In the genomic region with DNA sequence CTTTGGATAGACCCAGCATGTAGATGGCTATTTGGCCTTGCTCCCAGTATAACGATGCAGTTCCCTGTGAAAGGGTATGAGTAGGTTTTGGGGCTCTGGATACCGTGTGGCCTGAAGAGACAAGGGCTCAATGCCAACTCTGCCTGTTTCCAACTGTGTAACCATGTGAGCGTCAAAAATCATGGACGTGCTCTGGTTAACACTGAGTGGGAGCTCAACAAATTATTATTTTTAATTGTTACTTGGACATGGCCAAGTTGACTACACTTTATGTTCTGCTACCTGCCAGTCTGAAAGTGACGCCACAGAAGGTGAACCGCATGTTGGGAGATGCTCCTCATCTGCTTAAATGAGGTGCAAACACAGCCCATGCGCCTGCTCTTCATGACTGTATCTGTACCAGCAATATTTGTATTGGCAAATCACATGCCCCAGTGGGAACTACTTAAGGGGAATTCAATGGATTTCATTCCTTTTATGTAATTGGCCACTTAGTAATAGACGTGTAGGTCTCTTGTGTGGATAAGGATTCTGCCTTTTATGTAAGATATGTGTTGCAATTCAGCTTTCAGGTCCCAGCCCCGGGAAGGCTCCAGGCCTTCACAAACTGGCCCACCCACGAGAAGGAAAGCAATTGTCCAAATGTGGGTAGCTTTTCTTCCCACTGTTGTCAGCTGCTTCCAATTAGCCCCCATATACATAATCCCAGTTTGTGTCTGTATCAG, we compare ENCODE assay signal across 11 cellular contexts. TPM values are rescaled to one million over a fixed set of nuclear protein-coding genes. Genes with fewer than 3 reads are reported as not detected.
A peak's percentile ranks its signal among the peaks of the same experiment; 100 is the strongest.
DNase-seq lines count a peak whose midpoint lies in the region; TF ChIP-seq lines count a peak whose summit lies in the region.
"Had no signal": no experiment of that assay in that cellular context is flagged by ENCODE, and none has a peak within 500 bp of the region (broad histone marks: within the 10 kb centered on the region; RNA-seq: fewer than 3 reads in every experiment).

No MANE protein-coding gene starts in this region.

- no peaks in the 10 kb centered on the region for H3K36me3 ChIP-seq in ACC112 (ENCODE audit: insufficient read depth, low read length)
- no peaks in the 10 kb centered on the region for H3K36me3 ChIP-seq in Karpas-422 (ENCODE audit: insufficient read depth, low read length)

- H3K36me3 Mint-ChIP-seq in nephron (ENCODE audit: low read depth) = no peaks in the 10 kb centered on the region

- H3K9me2 ChIP-seq in Karpas-422 (replicated peaks; ENCODE audit: insufficient read depth, low read length) = no peaks in the 10 kb centered on the region

- H3K79me2 ChIP-seq in ACC112 (ENCODE audit: control insufficient read depth, insufficient read depth, low read length, unreplicated experiment) = peaks cover 72% of the 10 kb centered on the region
- H3K79me2 ChIP-seq in Karpas-422 (ENCODE audit: low read length) = no peaks in the 10 kb centered on the region

- no peak overlapping the region; the same call in 1 of the 2 replicates for H3K4me3 ChIP-seq in ACC112 (ENCODE audit: low read depth, low read length)
- H3K4me3 ChIP-seq in Karpas-422 (ENCODE audit: low read length) = no peak overlapping the region

- H3K4me1 ChIP-seq in ACC112 (ENCODE audit: control insufficient read depth, insufficient read depth, low read length, unreplicated experiment) (peaks cover 83% of the 10 kb centered on the region), Karpas-422 (ENCODE audit: low read length) (peaks cover 25% of the 10 kb centered on the region)

- H3K4me1 Mint-ChIP-seq in nephron = peaks cover 77% of the 10 kb centered on the region

- H3K27me3 ChIP-seq in ACC112 (ENCODE audit: insufficient read depth, low read length) = no peaks in the 10 kb centered on the region
- H3K27me3 ChIP-seq in Karpas-422 (ENCODE audit: low read length) = 0 out of 2 replicates have a peak, but pooled peaks cover 2% of the 10 kb centered on the region

- H3K9me3 ChIP-seq in Karpas-422 (ENCODE audit: low read length) = no peaks in the 10 kb centered on the region

- no peak overlapping the region for H3K9ac ChIP-seq in Karpas-422 (ENCODE audit: low read length)

- H3K27ac Mint-ChIP-seq in nephron = peak overlapping the region; percentile 86 to 97 (median 88)

- DNase-seq in NCI-H1436 treated with DMSO at 0.1 percent for 48 hours (lab: John Stamatoyannopoulos, UW) (peak; percentile 29), dedifferentiated amniotic fluid mesenchymal stem cell (ENCODE audit: extremely low spot score) (peak; percentile 33), occipital lobe (lab: John Stamatoyannopoulos, UW) (no peak), HT-29 (ENCODE audit: low spot score) (no peak), Karpas-422 (no peak), A172 (ENCODE audit: low spot score) (no peak)
- DNase-seq: activated naive CD4-positive, alpha-beta T cell treated with anti-CD3 and anti-CD28 coated beads, Interleukin-2, amount 50 U/mL, for 16 hours; NCI-H1417 treated with DMSO at 0.1 percent for 48 hours; OCI-M1 had no signal

- peaks cover 8% of the 10 kb centered on the region for H3K27me3 Mint-ChIP-seq in nephron (ENCODE audit: low read depth)

- peak overlapping the region in 2 of 3 experiments; percentile 9 to 59 for H3K4me3 Mint-ChIP-seq in nephron

- no peaks in the 10 kb centered on the region for H4K20me1 ChIP-seq in Karpas-422 (ENCODE audit: insufficient read depth, low read depth, low read length)

- no peaks in the 10 kb centered on the region for H3K9me3 Mint-ChIP-seq in nephron

- no peak overlapping the region for H2AFZ ChIP-seq in ACC112 (ENCODE audit: low read length, unreplicated experiment)
- H2AFZ ChIP-seq in Karpas-422 (ENCODE audit: low read length) = no peak overlapping the region

- no peak for TF ChIP-seq CTCF in nephron (IDR thresholded peaks at IDR 0.05; ENCODE audit: unreplicated experiment in 3 of 3)

- peak overlapping the region; percentile 97 for H3K27ac ChIP-seq in ACC112 (ENCODE audit: low read depth, low read length)
- H3K27ac ChIP-seq in Karpas-422 (ENCODE audit: low read length) = no peak overlapping the region

- H3K4me2 ChIP-seq in Karpas-422 (ENCODE audit: low read depth, low read length, poor library complexity, severe bottlenecking) = no peak overlapping the region

RNA-seq across cellular contexts. Expression of gene EGFR, which starts 42.0 kb away (rescaled TPM):
- 9.4 TPM for total RNA-seq in occipital lobe
- 28.1 and 30.4 TPM in 2 replicates for total RNA-seq in HT-29 (2014; rRNA removed; shearing (Covaris generic))
- total RNA-seq in Karpas-422 (2014; rRNA removed; shearing (Covaris generic); ENCODE audit: low replicate concordance) = not detected in 2 replicates
- 75.4 and 79.3 TPM in 2 replicates for total RNA-seq in A172 (2014; rRNA removed; shearing (Covaris generic))

Comparison
In these comparisons a context has a peak if more than half of its experiments do, and no peak if none do; other contexts are left out.
1. DNase-seq: peak in NCI-H1436 treated with DMSO at 0.1 percent for 48 hours (single experiment) and dedifferentiated amniotic fluid mesenchymal stem cell (single experiment); none in occipital lobe (single experiment), HT-29 (single experiment), Karpas-422 (single experiment) and A172 (single experiment).
2. RNA of gene EGFR, which starts 42.0 kb away (total RNA-seq): 75.4 to 79.3 TPM in A172, 28.1 to 30.4 TPM in HT-29 and 9.4 TPM in occipital lobe (single experiment); not detected in Karpas-422; every median in the first group is over 10 times any median in the second.